Comparison of ENCODE assay signal across 8 cellular contexts in the genomic region with DNA sequence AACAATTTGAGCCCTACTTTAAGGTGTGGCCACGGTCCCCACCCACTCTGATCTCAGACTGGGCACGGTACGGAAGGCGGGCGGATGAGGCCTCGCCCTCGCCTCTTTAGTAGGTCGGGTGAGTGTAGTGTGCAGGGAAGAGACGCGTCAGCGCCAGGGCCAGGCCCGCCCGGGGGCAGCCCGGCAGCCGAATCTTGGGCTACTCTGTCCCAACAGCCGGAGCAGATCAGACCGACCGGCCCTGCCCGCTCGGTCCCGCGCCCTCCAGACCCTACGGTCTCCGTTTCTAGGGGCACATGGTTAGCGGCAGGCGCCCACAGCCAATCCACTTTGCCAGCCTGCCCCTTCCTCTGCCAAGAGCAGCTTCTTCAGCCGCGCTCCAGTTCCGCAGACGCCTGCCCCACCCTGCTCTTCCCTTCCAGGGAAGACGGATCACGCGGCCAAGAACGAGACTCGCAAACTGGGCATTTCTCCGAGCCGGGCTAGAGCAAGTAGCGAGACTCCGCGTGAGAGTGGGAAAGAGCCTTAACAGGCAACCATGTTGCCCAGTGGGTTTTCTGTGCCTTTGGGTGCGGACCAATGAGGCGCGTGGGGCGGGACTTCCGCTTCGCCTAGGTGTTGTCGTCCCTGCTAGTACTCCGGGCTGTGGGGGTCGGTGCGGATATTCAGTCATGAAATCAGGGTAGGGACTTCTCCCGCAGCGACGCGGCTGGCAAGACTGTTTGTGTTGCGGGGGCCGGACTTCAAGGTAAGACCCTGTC.
DNase-seq lines count a peak whose midpoint lies in the region; ATAC-seq and TF ChIP-seq lines count a peak whose summit lies in the region.

A gene with protein sequence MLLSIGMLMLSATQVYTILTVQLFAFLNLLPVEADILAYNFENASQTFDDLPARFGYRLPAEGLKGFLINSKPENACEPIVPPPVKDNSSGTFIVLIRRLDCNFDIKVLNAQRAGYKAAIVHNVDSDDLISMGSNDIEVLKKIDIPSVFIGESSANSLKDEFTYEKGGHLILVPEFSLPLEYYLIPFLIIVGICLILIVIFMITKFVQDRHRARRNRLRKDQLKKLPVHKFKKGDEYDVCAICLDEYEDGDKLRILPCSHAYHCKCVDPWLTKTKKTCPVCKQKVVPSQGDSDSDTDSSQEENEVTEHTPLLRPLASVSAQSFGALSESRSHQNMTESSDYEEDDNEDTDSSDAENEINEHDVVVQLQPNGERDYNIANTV (plus strand): TSS at position 610 of the 761 bp plus-strand sequence. CDS start 32,812 bp downstream, outside the sequence.

- ATAC-seq in HG02623 (IDR thresholded peaks at IDR 0.05; ENCODE audit: unreplicated experiment) (peak; percentile 93), SK-N-SH treated with all-trans-retinoic acid at 6 μM for 48 hours (peak; percentile 98)

- peaks cover 2% of the 10 kb centered on the region for H3K36me3 Mint-ChIP-seq in activated naive CD4-positive, alpha-beta T cell treated with anti-CD3 and anti-CD28 coated beads, Interleukin-2, amount 50 U/mL, for 24 hours

- H3K27me3 Mint-ChIP-seq in activated naive CD4-positive, alpha-beta T cell treated with anti-CD3 and anti-CD28 coated beads, Interleukin-2, amount 50 U/mL, for 24 hours: peaks cover 3% of the 10 kb centered on the region

- H3K4me1 Mint-ChIP-seq in activated naive CD4-positive, alpha-beta T cell treated with anti-CD3 and anti-CD28 coated beads, Interleukin-2, amount 50 U/mL, for 24 hours: peaks cover 50% of the 10 kb centered on the region

- TF ChIP-seq CTCF in GM10266 (IDR thresholded peaks at IDR 0.05; ENCODE audit: control insufficient read depth, insufficient read depth, low read depth, missing control alignments): no peak

- peak within 1 kb of the TSS; percentile 100 for H3K27ac Mint-ChIP-seq in activated naive CD4-positive, alpha-beta T cell treated with anti-CD3 and anti-CD28 coated beads, Interleukin-2, amount 50 U/mL, for 24 hours

- peak within 1 kb of the TSS; percentile 98 for H3K4me3 Mint-ChIP-seq in activated naive CD4-positive, alpha-beta T cell treated with anti-CD3 and anti-CD28 coated beads, Interleukin-2, amount 50 U/mL, for 24 hours

- no peaks in the 10 kb centered on the region for H3K9me3 Mint-ChIP-seq in activated naive CD4-positive, alpha-beta T cell treated with anti-CD3 and anti-CD28 coated beads, Interleukin-2, amount 50 U/mL, for 24 hours

- peak; percentile 82 for DNase-seq in GM10266 (ENCODE audit: extremely low spot score)
- DNase-seq in NCI-H1092 treated with DMSO at 0.1 percent for 48 hours (lab: John Stamatoyannopoulos, UW): peak; percentile 92
- peak; percentile 90 for DNase-seq in germinal center (ENCODE audit: low spot score)
- DNase-seq in nucleus accumbens (lab: John Stamatoyannopoulos, UW): peak; percentile 74 to 99 (median 97)
- DNase-seq in superior temporal gyrus (ENCODE audit: extremely low spot score): peak; percentile 100

TF ChIP-seq in SK-N-SH treated with all-trans-retinoic acid at 6 μM for 48 hours, 23 proteins besides CTCF, POLR2A, EP300 and RAD21:
- no peak for TF ChIP-seq TCF4 (CRISPR knock-in tag; IDR thresholded peaks at IDR 0.05; ENCODE audit: borderline replicate concordance)
- TF ChIP-seq ZNF565 (CRISPR knock-in tag; conservative IDR thresholded peaks at IDR 0.05; ENCODE audit: low read depth): no peak
- no peak for TF ChIP-seq RARB (CRISPR knock-in tag; IDR thresholded peaks at IDR 0.05)
- TF ChIP-seq, protein P1, sequence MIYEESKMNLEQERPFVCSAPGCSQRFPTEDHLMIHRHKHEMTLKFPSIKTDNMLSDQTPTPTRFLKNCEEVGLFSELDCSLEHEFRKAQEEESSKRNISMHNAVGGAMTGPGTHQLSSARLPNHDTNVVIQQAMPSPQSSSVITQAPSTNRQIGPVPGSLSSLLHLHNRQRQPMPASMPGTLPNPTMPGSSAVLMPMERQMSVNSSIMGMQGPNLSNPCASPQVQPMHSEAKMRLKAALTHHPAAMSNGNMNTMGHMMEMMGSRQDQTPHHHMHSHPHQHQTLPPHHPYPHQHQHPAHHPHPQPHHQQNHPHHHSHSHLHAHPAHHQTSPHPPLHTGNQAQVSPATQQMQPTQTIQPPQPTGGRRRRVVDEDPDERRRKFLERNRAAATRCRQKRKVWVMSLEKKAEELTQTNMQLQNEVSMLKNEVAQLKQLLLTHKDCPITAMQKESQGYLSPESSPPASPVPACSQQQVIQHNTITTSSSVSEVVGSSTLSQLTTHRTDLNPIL (CRISPR knock-in tag; IDR thresholded peaks at IDR 0.05; ENCODE audit: low read depth): no peak
TF ChIP-seq in SK-N-SH treated with all-trans-retinoic acid at 6 μM for 48 hours: peak in this region for 0.

Comparison
In these comparisons a context has a peak if more than half of its experiments do, and no peak if none do; other contexts are left out.
1. Peak in every context shown above with its lines: DNase-seq and ATAC-seq.